ENCODE assay signal across 8 cellular contexts in the genomic region with DNA sequence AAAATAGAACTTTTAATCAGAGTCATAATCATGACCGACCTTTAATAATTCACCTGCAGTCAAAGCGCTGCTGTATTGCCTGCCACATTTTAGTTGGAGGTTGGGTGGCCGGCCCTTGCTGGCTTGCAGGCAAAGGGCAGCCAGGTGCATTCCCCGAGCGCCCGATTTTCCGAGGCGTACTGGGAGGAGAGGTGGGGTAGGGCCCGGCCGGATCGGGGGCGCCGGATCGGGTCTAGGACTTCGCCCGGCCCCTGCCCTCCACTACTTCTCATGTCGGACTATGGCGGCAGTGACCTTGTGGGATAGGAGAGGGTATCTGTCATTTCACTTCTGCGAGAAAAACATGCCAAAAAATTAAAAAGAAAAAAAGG. TPM values are rescaled to one million over a fixed set of nuclear protein-coding genes. Genes with fewer than 3 reads are reported as not detected.
A peak's percentile ranks its signal among the peaks of the same experiment; 100 is the strongest.
DNase-seq lines count a peak whose midpoint lies in the region; ATAC-seq and TF ChIP-seq lines count a peak whose summit lies in the region.

No MANE protein-coding gene starts in this region.

- H3K4me1 Mint-ChIP-seq in T-helper 17 cell, result peaks cover 9% of the 10 kb centered on the region

- WGBS in tibial nerve, 2 donors, result 2 to 32% methylated on average over 18 to 19 of the region's 19 CpGs

- intact Hi-C loops in colonic mucosa (cut with DNase I), result loop anchor here (10.0 kb wide), 1 partner anchor 250 kb away; a partner anchor contains a TSS

- no peak for DNase-seq in activated CD4-positive, CD25-positive, alpha-beta regulatory T cell (lab: John Stamatoyannopoulos, UW)
- peak in 1 of 3 donors; percentile 11 for DNase-seq in T-helper 17 cell
- DNase-seq in colonic mucosa, result peak; percentile 34
- no peak for DNase-seq in tibial nerve (ENCODE audit: low spot score in 2 of 2)
- DNase-seq in cortex of kidney (lab: John Stamatoyannopoulos, UW), result no peak

- H3K4me3 Mint-ChIP-seq in T-helper 17 cell, result peak overlapping the region; percentile 83

- H3K36me3 ChIP-seq in colonic mucosa, result no peaks in the 10 kb centered on the region
- no peaks in the 10 kb centered on the region for H3K36me3 ChIP-seq in tibial nerve

- no peak for TF ChIP-seq POLR2A in tibial nerve (IDR thresholded peaks at IDR 0.05)

- no peak for TF ChIP-seq CTCF in colonic mucosa (IDR thresholded peaks at IDR 0.05)
- no peak for TF ChIP-seq CTCF in tibial nerve (IDR thresholded peaks at IDR 0.05)

- H3K9ac ChIP-seq in colonic mucosa (ENCODE audit: low read depth in 2 of 2, low read length in 2 of 2), result peak overlapping the region in 1 of 2 donors; percentile 66

- no peaks in the 10 kb centered on the region for H3K27me3 Mint-ChIP-seq in T-helper 17 cell

- no peak overlapping the region for H3K27ac ChIP-seq in colonic mucosa
- H3K27ac ChIP-seq in tibial nerve, result peak overlapping the region in 3 of 4 donors; percentile 80 to 95 (median 94)

- H3K9me3 ChIP-seq in T-helper 17 cell (ENCODE audit: control insufficient read depth, low read length, poor library complexity, severe bottlenecking) (no peaks in the 10 kb centered on the region), colonic mucosa (no peaks in the 10 kb centered on the region), mononuclear cell (ENCODE audit: low read depth, low read length) (no peaks in the 10 kb centered on the region), tibial nerve (no peaks in the 10 kb centered on the region)

- peak; percentile 14 to 17 for ATAC-seq in activated CD4-positive, CD25-positive, alpha-beta regulatory T cell treated with anti-CD3 and anti-CD28 coated beads, Interleukin-2, amount 50 U/mL, for 24 hours
- ATAC-seq in HG03097 (IDR thresholded peaks at IDR 0.05; ENCODE audit: low FRiP score, unreplicated experiment) (peak; percentile 34), T-helper 17 cell (peak; percentile 44)

- H3K4me1 ChIP-seq in colonic mucosa, result no peaks in the 10 kb centered on the region
- H3K4me1 ChIP-seq in mononuclear cell (ENCODE audit: insufficient read depth, low read length), result peaks cover 5% of the 10 kb centered on the region
- no peaks in the 10 kb centered on the region for H3K4me1 ChIP-seq in tibial nerve

- no peak for TF ChIP-seq EP300 in tibial nerve (IDR thresholded peaks at IDR 0.05)

- no peaks in the 10 kb centered on the region for H3K27me3 ChIP-seq in colonic mucosa
- no peaks in the 10 kb centered on the region for H3K27me3 ChIP-seq in mononuclear cell (ENCODE audit: insufficient read depth, low read length)
- no peaks in the 10 kb centered on the region for H3K27me3 ChIP-seq in tibial nerve

- H3K4me3 ChIP-seq in colonic mucosa, result peak overlapping the region; percentile 52
- peak overlapping the region; percentile 65 for H3K4me3 ChIP-seq in mononuclear cell (ENCODE audit: low read length)
- H3K4me3 ChIP-seq in tibial nerve, result peak overlapping the region; percentile 16 to 88 (median 82)

- peak overlapping the region; percentile 92 for H3K27ac Mint-ChIP-seq in T-helper 17 cell

- H3K36me3 Mint-ChIP-seq in T-helper 17 cell (ENCODE audit: low read depth), result peaks cover 2% of the 10 kb centered on the region

RNA-seq across cellular contexts. Expression of a gene that starts 2.5 kb away (rescaled TPM):
- total RNA-seq in T-helper 17 cell, result not detected
- not detected for total RNA-seq in colonic mucosa
- total RNA-seq in mononuclear cell, result not detected
- not detected for total RNA-seq in tibial nerve

RNA-seq across cellular contexts. Expression of a gene that starts 33.0 kb away (rescaled TPM):
- under 1 TPM in 1 of 2 donors, not detected in 1; 0.39 TPM for total RNA-seq in T-helper 17 cell
- total RNA-seq in colonic mucosa, result under 1 TPM in 1 of 2 donors, not detected in 1; 0.15 TPM
- 0.31 TPM for total RNA-seq in mononuclear cell
- under 1 TPM in 1 of 4 donors, not detected in 3; 0.22 TPM for total RNA-seq in tibial nerve
